28 cellular contexts compared by ENCODE assay signal in genomic region chr5:164617290-164617689, GRCh38.
"Had no signal": no experiment of that assay in that cellular context is flagged by ENCODE, and none has a peak within 500 bp of the region (broad histone marks: within the 10 kb centered on the region; RNA-seq: fewer than 3 reads in every experiment).

No MANE protein-coding gene starts in this region.

- H3K4me3 Mint-ChIP-seq: activated CD4-positive, alpha-beta memory T cell treated with anti-CD3 and anti-CD28 coated beads for 36 hours; activated CD4-positive, alpha-beta T cell treated with anti-CD3 and anti-CD28 coated beads for 36 hours; activated CD4-positive, alpha-beta T cell treated with anti-CD3 and anti-CD28 coated beads, Interleukin-2, amount 10 ng/mL, durations not matched to agents 24 days and 14 days; activated CD8-positive, alpha-beta memory T cell treated with anti-CD3 and anti-CD28 coated beads, Interleukin-2, amount 10 ng/mL, durations not matched to agents 7 days and 5 days; activated CD8-positive, alpha-beta T cell treated with anti-CD3 and anti-CD28 coated beads, Interleukin-2, amount 10 ng/mL, durations not matched to agents 7 days and 5 days; activated naive CD4-positive, alpha-beta T cell treated with anti-CD3 and anti-CD28 coated beads for 36 hours; activated naive CD8-positive, alpha-beta T cell; activated T-helper 1 cell treated with anti-CD3 and anti-CD28 coated beads, Interleukin-12 subunit alpha, Interleukin-12 subunit beta, Interleukin-2, Interleukin-4 antibody, amounts not matched to agents 30 ng/mL and 10 ng/mL and 1 ng/mL, durations not matched to agents 14 hours and 24 hours and 36 hours had no signal

- H3K9me3 Mint-ChIP-seq: activated CD4-positive, alpha-beta T cell treated with anti-CD3 and anti-CD28 coated beads, Interleukin-2, amount 10 ng/mL, durations not matched to agents 24 days and 14 days had no signal

- H3K27ac ChIP-seq: brain microvascular endothelial cell, epithelial cell of prostate, esophagus squamous epithelium, gastroesophageal sphincter had no signal

- ATAC-seq: activated CD4-positive, alpha-beta T cell treated with anti-CD3 and anti-CD28 coated beads for 36 hours; activated CD8-positive, alpha-beta memory T cell treated with anti-CD3 and anti-CD28 coated beads, Interleukin-2, amount 10 ng/mL, durations not matched to agents 7 days and 5 days; activated CD8-positive, alpha-beta T cell treated with anti-CD3 and anti-CD28 coated beads, Interleukin-2, amount 10 ng/mL, durations not matched to agents 7 days and 5 days; gastroesophageal sphincter had no signal

- H3K4me1 Mint-ChIP-seq: activated CD4-positive, alpha-beta T cell treated with anti-CD3 and anti-CD28 coated beads for 36 hours; activated CD4-positive, alpha-beta T cell treated with anti-CD3 and anti-CD28 coated beads, Interleukin-2, amount 10 ng/mL, durations not matched to agents 24 days and 14 days; activated CD8-positive, alpha-beta memory T cell treated with anti-CD3 and anti-CD28 coated beads, Interleukin-2, amount 10 ng/mL, durations not matched to agents 7 days and 5 days had no signal

- H3K27ac Mint-ChIP-seq: activated CD4-positive, alpha-beta memory T cell treated with anti-CD3 and anti-CD28 coated beads for 36 hours; activated CD4-positive, alpha-beta T cell treated with anti-CD3 and anti-CD28 coated beads for 36 hours; activated CD4-positive, alpha-beta T cell treated with anti-CD3 and anti-CD28 coated beads, Interleukin-2, amount 10 ng/mL, durations not matched to agents 24 days and 14 days; activated CD8-positive, alpha-beta memory T cell treated with anti-CD3 and anti-CD28 coated beads, Interleukin-2, amount 10 ng/mL, durations not matched to agents 7 days and 5 days; activated CD8-positive, alpha-beta T cell treated with anti-CD3 and anti-CD28 coated beads, Interleukin-2, amount 10 ng/mL, durations not matched to agents 7 days and 5 days; activated naive CD4-positive, alpha-beta T cell treated with anti-CD3 and anti-CD28 coated beads for 36 hours; activated naive CD8-positive, alpha-beta T cell; activated T-helper 1 cell treated with anti-CD3 and anti-CD28 coated beads, Interleukin-12 subunit alpha, Interleukin-12 subunit beta, Interleukin-2, Interleukin-4 antibody, amounts not matched to agents 30 ng/mL and 10 ng/mL and 1 ng/mL, durations not matched to agents 14 hours and 24 hours and 36 hours; activated T-helper 2 cell treated with anti-CD3 and anti-CD28 coated beads, Interferon-gamma antibody, Interleukin-2, Interleukin-4, amounts not matched to agents 10 μg/mL and 5 μg/mL and 100 μg/mL, durations not matched to agents 14 hours and 24 hours and 36 hours had no signal

- H3K36me3 Mint-ChIP-seq: activated CD4-positive, alpha-beta memory T cell treated with anti-CD3 and anti-CD28 coated beads for 36 hours; activated CD8-positive, alpha-beta memory T cell treated with anti-CD3 and anti-CD28 coated beads, Interleukin-2, amount 10 ng/mL, durations not matched to agents 7 days and 5 days; activated naive CD8-positive, alpha-beta T cell had no signal

- H3K27me3 Mint-ChIP-seq: activated CD4-positive, alpha-beta memory T cell treated with anti-CD3 and anti-CD28 coated beads for 36 hours; activated CD4-positive, alpha-beta T cell treated with anti-CD3 and anti-CD28 coated beads for 36 hours; activated CD4-positive, alpha-beta T cell treated with anti-CD3 and anti-CD28 coated beads, Interleukin-2, amount 10 ng/mL, durations not matched to agents 24 days and 14 days; activated CD8-positive, alpha-beta memory T cell treated with anti-CD3 and anti-CD28 coated beads, Interleukin-2, amount 10 ng/mL, durations not matched to agents 7 days and 5 days; activated naive CD8-positive, alpha-beta T cell had no signal

- DNase-seq: activated CD4-positive, alpha-beta memory T cell treated with anti-CD3 and anti-CD28 coated beads for 36 hours; activated CD4-positive, alpha-beta T cell treated with anti-CD3 and anti-CD28 coated beads for 36 hours; activated CD4-positive, alpha-beta T cell treated with anti-CD3 and anti-CD28 coated beads, Interleukin-2, amount 10 ng/mL, durations not matched to agents 24 days and 14 days; activated CD4-positive, CD25-positive, alpha-beta regulatory T cell; activated CD4-positive, CD25-positive, alpha-beta regulatory T cell treated with anti-CD3 and anti-CD28 coated beads, Interleukin-2, amount 50 U/mL, for 72 hours; activated CD8-positive, alpha-beta memory T cell treated with anti-CD3 and anti-CD28 coated beads, Interleukin-2, amount 10 ng/mL, durations not matched to agents 7 days and 5 days; activated CD8-positive, alpha-beta memory T cell treated with anti-CD3 and anti-CD28 coated beads, Interleukin-2, amount 50 U/mL, for 4 hours; activated CD8-positive, alpha-beta T cell treated with anti-CD3 and anti-CD28 coated beads, Interleukin-2, amount 10 ng/mL, durations not matched to agents 7 days and 5 days; activated effector memory CD4-positive, alpha-beta T cell treated with anti-CD3 and anti-CD28 coated beads, Interleukin-2, amount 50 U/mL, for 16 hours; activated naive CD4-positive, alpha-beta T cell treated with anti-CD3 and anti-CD28 coated beads for 36 hours; activated T-cell treated with anti-CD3 and anti-CD28 coated beads, Interleukin-2, amount 50 U/mL, for 1 hour; activated T-cell treated with anti-CD3 and anti-CD28 coated beads, Interleukin-2, amount 50 U/mL, for 48 hours; amniotic stem cell; anterior cingulate cortex; brain microvascular endothelial cell; cortex of kidney; dermis blood vessel endothelial cell; effector CD4-positive, alpha-beta T cell; esophagus squamous epithelium; foreskin melanocyte; head of caudate nucleus; hippocampal formation; T-helper 2 cell had no signal
